In the genomic region with DNA sequence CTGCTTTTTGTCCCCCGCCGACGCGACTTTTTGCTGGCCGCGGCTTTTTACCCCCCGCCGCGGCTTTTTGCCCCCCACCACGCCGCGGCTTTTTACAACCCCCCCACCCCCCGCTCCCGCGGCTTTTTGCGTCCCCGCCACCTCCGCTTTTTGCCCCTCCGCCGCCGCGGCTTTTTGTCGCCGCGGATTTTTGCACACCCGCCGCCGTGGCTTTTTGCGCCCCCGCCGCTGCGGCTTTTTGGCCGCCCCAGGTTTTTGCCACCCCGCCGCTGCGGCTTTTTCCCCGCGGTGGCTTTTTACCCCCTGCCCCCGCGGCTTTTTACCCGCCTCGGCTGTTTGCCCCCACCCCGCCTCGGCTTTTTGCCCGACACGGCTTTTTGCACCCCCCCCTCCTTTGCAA, we compare ENCODE assay signal across 24 cellular contexts.
"Had no signal": no experiment of that assay in that cellular context is flagged by ENCODE, and none has a peak within 500 bp of the region (broad histone marks: within the 10 kb centered on the region; RNA-seq: fewer than 3 reads in every experiment).

No MANE protein-coding gene starts in this region.

- H3K79me2 ChIP-seq: hepatocyte had no signal

- ATAC-seq: heart right ventricle; lower lobe of right lung; mucosa of descending colon; naive thymus-derived CD4-positive, alpha-beta T cell; natural killer cell treated with Interleukin-12 subunit alpha and Interleukin-12 subunit beta and Interleukin-15 and Interleukin-18, amount 100 ng/mL, for 72 hours; psoas muscle; right lobe of liver; stimulated activated memory B cell treated with anti-CD40 and anti-IgM and Interleukin-4, amounts not matched to agents 10 μg/mL and 1 μg/mL and 100 μg/mL, for 72 hours; stimulated activated naive CD8-positive, alpha-beta T cell treated with anti-CD3 and anti-CD28 coated beads, Interleukin-15, amount 100 ng/mL, for 72 hours had no signal

- DNase-seq: heart right ventricle; islet precursor cell; lower lobe of right lung; mammary epithelial cell; mesendoderm; midbrain; mucosa of descending colon; naive thymus-derived CD4-positive, alpha-beta T cell; ovary; psoas muscle; right lobe of liver; stimulated activated CD4-positive, alpha-beta T cell treated with anti-CD3 and anti-CD28 coated beads, Interleukin-1b, Interleukin-23, amount 100 ng/mL, for 48 hours; stimulated activated CD4-positive, alpha-beta T cell treated with anti-CD3 and anti-CD28 coated beads, Interleukin-2, amount 100 ng/mL, for 48 hours; stimulated activated CD4-positive, alpha-beta T cell treated with anti-CD3 and anti-CD28 coated beads, Interleukin-4, amount 100 ng/mL, for 4 hours; stimulated activated CD8-positive, alpha-beta memory T cell treated with anti-CD3 and anti-CD28 coated beads, Interleukin-4, amount 100 ng/mL, for 48 hours; stimulated activated naive CD4-positive, alpha-beta T cell treated with Interleukin-2 at 50 U/mL for 16 hours; stimulated activated naive CD8-positive, alpha-beta T cell treated with anti-CD3 and anti-CD28 coated beads, Interleukin-15, amount 100 ng/mL, for 72 hours; substantia nigra had no signal

- H2AFZ ChIP-seq: hepatocyte had no signal

- H3K27ac ChIP-seq: heart right ventricle, hepatocyte, lower lobe of right lung, ovary, psoas muscle, right lobe of liver, tibial nerve, vagina had no signal

- H3K4me3 ChIP-seq: heart right ventricle, hepatocyte, lower lobe of right lung, mucosa of descending colon, ovary, psoas muscle, right lobe of liver, smooth muscle cell, tibial nerve, vagina had no signal

- H3K4me2 ChIP-seq: hepatocyte, smooth muscle cell had no signal

- H3K36me3 ChIP-seq: heart right ventricle, lower lobe of right lung, ovary, right lobe of liver, tibial nerve, vagina had no signal

- H3K27me3 ChIP-seq: hepatocyte, ovary, right lobe of liver, tibial nerve, vagina had no signal

- H3K9me3 ChIP-seq: heart right ventricle, lower lobe of right lung, ovary, psoas muscle, right lobe of liver, vagina had no signal

- H3K4me1 ChIP-seq: heart right ventricle, lower lobe of right lung, psoas muscle, right lobe of liver, tibial nerve, vagina had no signal
